In the genomic region with DNA sequence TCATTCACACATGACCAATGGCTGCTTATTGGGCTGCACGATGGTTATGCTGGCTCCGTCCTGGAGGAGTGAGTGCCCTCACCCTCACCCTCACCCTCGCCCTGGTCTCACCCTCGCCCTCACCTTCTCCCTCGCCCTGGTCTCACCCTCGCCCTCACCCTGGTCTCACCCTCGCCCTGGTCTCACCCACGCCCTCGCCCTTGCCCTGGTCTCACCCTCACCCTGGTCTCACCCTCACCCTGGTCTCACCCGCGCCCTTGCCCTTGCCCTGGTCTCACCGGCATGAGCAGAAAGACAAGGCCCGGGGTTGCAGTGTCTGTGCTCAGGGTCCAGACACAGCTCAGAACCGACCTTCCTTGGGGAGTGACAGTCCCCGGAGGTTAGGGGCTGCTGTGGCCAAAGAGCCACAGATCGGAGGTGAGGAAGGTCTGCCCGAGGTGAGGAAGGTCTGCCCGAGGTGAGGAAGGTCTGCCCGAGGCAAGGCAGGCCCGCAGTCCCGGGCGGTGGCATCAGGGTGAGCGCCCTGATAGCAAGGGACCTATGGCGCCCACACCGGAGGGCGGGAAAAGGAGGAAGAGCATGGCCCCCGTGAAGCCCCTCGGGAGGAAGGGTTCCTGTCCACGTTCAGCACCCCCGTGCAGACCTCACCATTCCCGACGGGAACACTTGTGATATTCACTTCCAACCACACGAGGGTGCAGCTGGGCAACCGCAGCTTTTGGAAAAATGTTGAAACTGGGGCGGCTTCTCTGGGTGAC, we compare ENCODE assay signal across 8 cellular contexts.
A peak's percentile ranks its signal among the peaks of the same experiment; 100 is the strongest.
DNase-seq lines count a peak whose midpoint lies in the region; ATAC-seq, FAIRE-seq and TF ChIP-seq lines count a peak whose summit lies in the region.

No MANE protein-coding gene starts in this region.

- ATAC-seq in esophagus mucosa (peak; percentile 67), HG02759 (IDR thresholded peaks at IDR 0.05; ENCODE audit: unreplicated experiment) (no peak), HG02884 (IDR thresholded peaks at IDR 0.05; ENCODE audit: unreplicated experiment) (no peak)
- ATAC-seq in activated CD8-positive, alpha-beta memory T cell treated with anti-CD3 and anti-CD28 coated beads, Interleukin-2, amount 10 ng/mL, durations not matched to agents 7 days and 5 days: no peak

- CTCF ChIA-PET in activated CD8-positive, alpha-beta memory T cell treated with anti-CD3 and anti-CD28 coated beads, Interleukin-2, amount 10 ng/mL, durations not matched to agents 7 days and 5 days (lab: Charles Lee): no interaction called here

- no peak overlapping the region for H3K9ac ChIP-seq in OCI-LY1 (ENCODE audit: low read length)
- no peak overlapping the region for H3K9ac ChIP-seq in neural progenitor cell

- intact Hi-C loops in posterior vena cava (cut with DNase I): no loop called here

- no peaks in the 10 kb centered on the region for H3K9me2 ChIP-seq in OCI-LY1 (ENCODE audit: low read depth, low read length)

- peaks cover 21% of the 10 kb centered on the region for H3K36me3 Mint-ChIP-seq in neural progenitor cell
- H3K36me3 Mint-ChIP-seq in activated CD8-positive, alpha-beta memory T cell treated with anti-CD3 and anti-CD28 coated beads, Interleukin-2, amount 10 ng/mL, durations not matched to agents 7 days and 5 days: no peaks in the 10 kb centered on the region

- H3K9me3 Mint-ChIP-seq in neural progenitor cell: peaks cover 10% of the 10 kb centered on the region
- H3K9me3 Mint-ChIP-seq in activated CD8-positive, alpha-beta memory T cell treated with anti-CD3 and anti-CD28 coated beads, Interleukin-2, amount 10 ng/mL, durations not matched to agents 7 days and 5 days (ENCODE audit: low read depth): no peaks in the 10 kb centered on the region

- DNase-seq in neural progenitor cell (ENCODE audit: low spot score) (peak; percentile 61), posterior vena cava (ENCODE audit: low spot score) (no peak)
- DNase-seq in activated CD8-positive, alpha-beta memory T cell treated with anti-CD3 and anti-CD28 coated beads, Interleukin-2, amount 10 ng/mL, durations not matched to agents 7 days and 5 days: no peak

- TF ChIP-seq CTCF in OCI-LY1 (IDR thresholded peaks at IDR 0.05; ENCODE audit: low read length) (peak; percentile 16; the same call in 1 of the 2 replicates), neural progenitor cell (IDR thresholded peaks at IDR 0.05) (peak; percentile 73)

- H2AFZ ChIP-seq in OCI-LY1 (ENCODE audit: low read length) (no peak overlapping the region), neural progenitor cell (replicated peaks) (no peak overlapping the region)

- H3K27me3 Mint-ChIP-seq in neural progenitor cell (ENCODE audit: insufficient read depth, low read depth): peaks cover 6% of the 10 kb centered on the region
- no peaks in the 10 kb centered on the region for H3K27me3 Mint-ChIP-seq in activated CD8-positive, alpha-beta memory T cell treated with anti-CD3 and anti-CD28 coated beads, Interleukin-2, amount 10 ng/mL, durations not matched to agents 7 days and 5 days

- peaks cover 5% of the 10 kb centered on the region; the same call in 1 of the 2 replicates for H3K27me3 ChIP-seq in OCI-LY1 (ENCODE audit: insufficient read depth, low read length)
- H3K27me3 ChIP-seq in neural progenitor cell: no peaks in the 10 kb centered on the region

- H3K4me3 ChIP-seq in OCI-LY1 (ENCODE audit: low read depth, low read length, poor library complexity, severe bottlenecking) (no peak overlapping the region), neural progenitor cell (no peak overlapping the region)

- peaks cover 3% of the 10 kb centered on the region for H3K4me1 Mint-ChIP-seq in neural progenitor cell
- no peaks in the 10 kb centered on the region for H3K4me1 Mint-ChIP-seq in activated CD8-positive, alpha-beta memory T cell treated with anti-CD3 and anti-CD28 coated beads, Interleukin-2, amount 10 ng/mL, durations not matched to agents 7 days and 5 days

- no peak overlapping the region for H3K27ac Mint-ChIP-seq in neural progenitor cell
- H3K27ac Mint-ChIP-seq in activated CD8-positive, alpha-beta memory T cell treated with anti-CD3 and anti-CD28 coated beads, Interleukin-2, amount 10 ng/mL, durations not matched to agents 7 days and 5 days: no peak overlapping the region

- FAIRE-seq in G401.6 (lab: Jason Lieb, UNC): peak; percentile 57

- H3K36me3 ChIP-seq in OCI-LY1 (ENCODE audit: insufficient read depth, low read length): no peaks in the 10 kb centered on the region
- H3K36me3 ChIP-seq in neural progenitor cell: no peaks in the 10 kb centered on the region

- no peak overlapping the region for H3K4me3 Mint-ChIP-seq in neural progenitor cell
- H3K4me3 Mint-ChIP-seq in activated CD8-positive, alpha-beta memory T cell treated with anti-CD3 and anti-CD28 coated beads, Interleukin-2, amount 10 ng/mL, durations not matched to agents 7 days and 5 days: no peak overlapping the region

- H3K4me2 ChIP-seq in OCI-LY1 (ENCODE audit: low read length) (no peak overlapping the region), neural progenitor cell (no peak overlapping the region)

- H3K27ac ChIP-seq in OCI-LY1 (ENCODE audit: low read depth, low read length, poor library complexity, severe bottlenecking) (no peak overlapping the region), neural progenitor cell (no peak overlapping the region)

- H3K4me1 ChIP-seq in OCI-LY1 (ENCODE audit: insufficient read depth, low read length, severe bottlenecking) (no peaks in the 10 kb centered on the region), neural progenitor cell (no peaks in the 10 kb centered on the region)

- H4K20me1 ChIP-seq in OCI-LY1 (ENCODE audit: insufficient read depth, low read length): no peaks in the 10 kb centered on the region
- no peaks in the 10 kb centered on the region for H4K20me1 ChIP-seq in neural progenitor cell (ENCODE audit: low read depth)

- H3F3A ChIP-seq in OCI-LY1 (ENCODE audit: insufficient read depth, low read length) (no peaks in the 10 kb centered on the region), neural progenitor cell (ENCODE audit: low read depth) (peaks cover 4% of the 10 kb centered on the region)

- H3K9me3 ChIP-seq in OCI-LY1 (ENCODE audit: low read length): no peaks in the 10 kb centered on the region
- H3K9me3 ChIP-seq in neural progenitor cell (ENCODE audit: low read depth): no peaks in the 10 kb centered on the region

- H3K79me2 ChIP-seq in OCI-LY1 (ENCODE audit: insufficient read depth, low read length) (no peaks in the 10 kb centered on the region), neural progenitor cell (ENCODE audit: low read depth) (no peaks in the 10 kb centered on the region)
